Comparison of ENCODE assay signal across 12 cellular contexts in genomic region chr4:102623622-102624021, GRCh38.
A peak's percentile ranks its signal among the peaks of the same experiment; 100 is the strongest.
DNase-seq lines count a peak whose midpoint lies in the region; ATAC-seq and TF ChIP-seq lines count a peak whose summit lies in the region.
"Had no signal": no experiment of that assay in that cellular context is flagged by ENCODE, and none has a peak within 500 bp of the region (broad histone marks: within the 10 kb centered on the region; RNA-seq: fewer than 3 reads in every experiment).

No MANE protein-coding gene starts in this region.

- POLR2A ChIA-PET in naive thymus-derived CD4-positive, alpha-beta T cell (lab: Charles Lee), result interaction anchor here (0.8 kb wide), 1 partner anchor 10 kb away, joined by 3 read pairs; no protein-coding TSS in a partner anchor

- CTCF ChIA-PET in naive thymus-derived CD4-positive, alpha-beta T cell (lab: Charles Lee), result interaction anchor here (1.3 to 4.4 kb wide), 6 partner anchors 9 to 385 kb away, joined by 4 to 32 read pairs (median 8); partner anchors contain the start of gene NFKB1

- no peaks in the 10 kb centered on the region for H3K4me1 ChIP-seq in prostate gland (replicated peaks)
- peaks cover 7 to 17% of the 10 kb centered on the region in 2 donors for H3K4me1 ChIP-seq in naive thymus-derived CD4-positive, alpha-beta T cell (ENCODE audit: control insufficient read depth in 2 of 2, insufficient read depth in 2 of 2, low read length in 2 of 2)

- H3K4me3 Mint-ChIP-seq in naive thymus-derived CD4-positive, alpha-beta T cell, result no peak overlapping the region
- H3K4me3 Mint-ChIP-seq: nephron progenitor cell had no signal

- peaks cover 0 to 2% (median 0%) of the 10 kb centered on the region in 11 donors for H3K9me3 Mint-ChIP-seq in naive thymus-derived CD4-positive, alpha-beta T cell
- H3K9me3 Mint-ChIP-seq: nephron progenitor cell had no signal

- no peak for TF ChIP-seq POLR2A in prostate gland (IDR thresholded peaks at IDR 0.05)

- H3K27ac ChIP-seq in prostate gland, result no peak overlapping the region
- no peak overlapping the region for H3K27ac ChIP-seq in naive thymus-derived CD4-positive, alpha-beta T cell (ENCODE audit: low read depth, low read length)

- H3K9me3 ChIP-seq in prostate gland, result no peaks in the 10 kb centered on the region
- no peaks in the 10 kb centered on the region for H3K9me3 ChIP-seq in naive thymus-derived CD4-positive, alpha-beta T cell (ENCODE audit: control insufficient read depth in 2 of 3, low read length in 3 of 3)

- intact Hi-C loops in prostate gland (cut with DNase I), result loop anchor here (5.0 kb wide), 2 partner anchors 204 to 474 kb away; partner anchors contain the start of genes BDH2 and UBE2D3
- intact Hi-C loops in naive thymus-derived CD4-positive, alpha-beta T cell (cut with micrococcal nuclease), result loop anchor here (2.0 kb wide), 5 partner anchors 45 to 475 kb away; partner anchors contain the start of genes BDH2 (in 1 of the 2) and NFKB1 (in 1 of the 2)

- peak; percentile 55 for DNase-seq in DMS 273 (lab: John Stamatoyannopoulos, UW; ENCODE audit: unreplicated experiment)
- DNase-seq in HT1080 (ENCODE audit: low read depth), result peak; percentile 81
- peak; percentile 26 for DNase-seq in UCSD-AML1 (lab: John Stamatoyannopoulos, UW; ENCODE audit: unreplicated experiment)
- DNase-seq in left kidney (ENCODE audit: low read depth, low spot score), result peak; percentile 75
- no peak for DNase-seq in prostate gland (ENCODE audit: low spot score)
- no peak for DNase-seq in naive thymus-derived CD4-positive, alpha-beta T cell
- no peak for DNase-seq in NK-92 treated with Interleukin-12 subunit alpha and Interleukin-12 subunit beta, amount 100 ng/mL, for 24 hours (lab: John Stamatoyannopoulos, UW)
- DNase-seq: activated CD4-positive, alpha-beta T cell treated with anti-CD3 and anti-CD28 coated beads for 1 hour; effector memory CD4-positive, alpha-beta T cell; nephron progenitor cell; stimulated activated naive CD8-positive, alpha-beta T cell treated with anti-CD3 and anti-CD28 coated beads, Interleukin-15, Interleukin-2, amounts not matched to agents 100 U/mL and 50 U/mL, for 24 hours had no signal

- no peaks in the 10 kb centered on the region for H3K27me3 ChIP-seq in prostate gland (replicated peaks; ENCODE audit: insufficient read depth)
- no peaks in the 10 kb centered on the region for H3K27me3 ChIP-seq in naive thymus-derived CD4-positive, alpha-beta T cell (ENCODE audit: control insufficient read depth in 2 of 2, insufficient read depth in 2 of 2, low read length in 2 of 2)

- no peaks in the 10 kb centered on the region for H3K27me3 Mint-ChIP-seq in naive thymus-derived CD4-positive, alpha-beta T cell

- H3K4me1 Mint-ChIP-seq in naive thymus-derived CD4-positive, alpha-beta T cell, result peaks cover 17 to 78% (median 48%) of the 10 kb centered on the region in 7 donors

- TF ChIP-seq CTCF in prostate gland (IDR thresholded peaks at IDR 0.05), result no peak

- peak overlapping the region in 1 of 9 donors; percentile 87 for H3K27ac Mint-ChIP-seq in naive thymus-derived CD4-positive, alpha-beta T cell
- H3K27ac Mint-ChIP-seq: nephron progenitor cell had no signal

- H3K36me3 ChIP-seq in prostate gland, result no peaks in the 10 kb centered on the region
- H3K36me3 ChIP-seq in naive thymus-derived CD4-positive, alpha-beta T cell (ENCODE audit: control insufficient read depth in 2 of 3, insufficient read depth in 3 of 3, low read length in 3 of 3), result no peaks in the 10 kb centered on the region

- H3K4me3 ChIP-seq in prostate gland, result no peak overlapping the region
- H3K4me3 ChIP-seq in naive thymus-derived CD4-positive, alpha-beta T cell (ENCODE audit: low read length), result no peak overlapping the region

- H3K36me3 Mint-ChIP-seq in naive thymus-derived CD4-positive, alpha-beta T cell, result peaks cover 0 to 6% (median 0%) of the 10 kb centered on the region in 5 donors

- 75% methylated on average over 5 of the region's 5 CpGs for WGBS in prostate gland

- no peak for ATAC-seq in HG03460 (IDR thresholded peaks at IDR 0.05; ENCODE audit: unreplicated experiment)
- ATAC-seq in naive thymus-derived CD4-positive, alpha-beta T cell, result no peak
- ATAC-seq: stimulated activated naive CD8-positive, alpha-beta T cell treated with anti-CD3 and anti-CD28 coated beads, Interleukin-15, Interleukin-2, amounts not matched to agents 100 U/mL and 50 U/mL, for 24 hours had no signal

Comparison
In these comparisons a context has a peak if more than half of its experiments do, and no peak if none do; other contexts are left out.
1. DNase-seq: peak in DMS 273 (single experiment), HT1080 (single experiment), UCSD-AML1 (single experiment) and left kidney (single experiment); none in prostate gland (single experiment), naive thymus-derived CD4-positive, alpha-beta T cell (0 of 9) and NK-92 treated with Interleukin-12 subunit alpha and Interleukin-12 subunit beta, amount 100 ng/mL, for 24 hours (single experiment).